ENCODE assay signal across 15 cellular contexts in genomic region chr6:30543824-30544223, GRCh38. TPM values are rescaled to one million over a fixed set of nuclear protein-coding genes. Genes with fewer than 3 reads are reported as not detected.
DNase-seq lines count a peak whose midpoint lies in the region; ATAC-seq and TF ChIP-seq lines count a peak whose summit lies in the region.
"Had no signal": no experiment of that assay in that cellular context is flagged by ENCODE, and none has a peak within 500 bp of the region (broad histone marks: within the 10 kb centered on the region; RNA-seq: fewer than 3 reads in every experiment).

No MANE protein-coding gene starts in this region.

- DNase-seq in natural killer cell (no peak), endodermal cell (peak; percentile 5), substantia nigra (lab: John Stamatoyannopoulos, UW) (no peak), glomerular visceral epithelial cell (ENCODE audit: extremely low spot score) (no peak)
- no peak for DNase-seq in natural killer cell treated with Interleukin-12 subunit alpha and Interleukin-12 subunit beta and Interleukin-15 and Interleukin-18, amount 100 ng/mL, for 72 hours (ENCODE audit: low spot score)
- DNase-seq in activated CD4-positive, alpha-beta memory T cell treated with anti-CD3 and anti-CD28 coated beads for 36 hours: peak; percentile 35
- DNase-seq: Calu3, EL, NCI-H1048, NCI-H2107, NCI-H510A treated with DMSO at 0.1 percent for 48 hours, testis had no signal

- CTCF ChIA-PET in activated CD4-positive, alpha-beta memory T cell treated with anti-CD3 and anti-CD28 coated beads for 36 hours (lab: Charles Lee): interaction anchor here (1.1 to 15.9 kb wide), 18 partner anchors 8 to 187 kb away, joined by 3 to 446 read pairs (median 12); partner anchors contain the start of genes ABCF1, GNL1 and PRR3

- no peak overlapping the region for H3K4me3 Mint-ChIP-seq in natural killer cell
- no peak overlapping the region for H3K4me3 Mint-ChIP-seq in natural killer cell treated with Interleukin-12 subunit alpha and Interleukin-12 subunit beta and Interleukin-15 and Interleukin-18, amount 100 ng/mL, for 72 hours
- H3K4me3 Mint-ChIP-seq in activated CD4-positive, alpha-beta memory T cell treated with anti-CD3 and anti-CD28 coated beads for 36 hours: no peak overlapping the region
- no peak overlapping the region for H3K4me3 Mint-ChIP-seq in endodermal cell

- peaks cover 22% of the 10 kb centered on the region for H3K36me3 ChIP-seq in endodermal cell (ENCODE audit: control insufficient read depth, insufficient read depth, low read length)

- no peaks in the 10 kb centered on the region for H3K9me3 ChIP-seq in endodermal cell (ENCODE audit: control insufficient read depth, low read length)
- H3K9me3 ChIP-seq: testis had no signal

- peaks cover 32 to 34% of the 10 kb centered on the region in 2 donors for H3K4me1 Mint-ChIP-seq in natural killer cell
- peaks cover 28 to 34% of the 10 kb centered on the region in 2 donors for H3K4me1 Mint-ChIP-seq in natural killer cell treated with Interleukin-12 subunit alpha and Interleukin-12 subunit beta and Interleukin-15 and Interleukin-18, amount 100 ng/mL, for 72 hours (ENCODE audit: low read depth in 2 of 2)
- peaks cover 30% of the 10 kb centered on the region for H3K4me1 Mint-ChIP-seq in activated CD4-positive, alpha-beta memory T cell treated with anti-CD3 and anti-CD28 coated beads for 36 hours (ENCODE audit: low read depth)
- H3K4me1 Mint-ChIP-seq in endodermal cell: peaks cover 3% of the 10 kb centered on the region

- no peaks in the 10 kb centered on the region for H3K27me3 ChIP-seq in endodermal cell (ENCODE audit: control insufficient read depth, insufficient read depth, low read length, poor library complexity, severe bottlenecking)
- H3K27me3 ChIP-seq: testis had no signal

- peak; percentile 30 to 41 (median 33) for ATAC-seq in natural killer cell
- ATAC-seq in natural killer cell treated with Interleukin-12 subunit alpha and Interleukin-12 subunit beta and Interleukin-15 and Interleukin-18, amount 100 ng/mL, for 72 hours: no peak
- ATAC-seq in GM18868 (IDR thresholded peaks at IDR 0.05; ENCODE audit: unreplicated experiment): no peak

- H3K27me3 Mint-ChIP-seq in natural killer cell (ENCODE audit: low read depth in 2 of 2) (no peaks in the 10 kb centered on the region), endodermal cell (ENCODE audit: insufficient read depth) (peaks cover 6% of the 10 kb centered on the region)
- H3K27me3 Mint-ChIP-seq in natural killer cell treated with Interleukin-12 subunit alpha and Interleukin-12 subunit beta and Interleukin-15 and Interleukin-18, amount 100 ng/mL, for 72 hours: no peaks in the 10 kb centered on the region
- no peaks in the 10 kb centered on the region for H3K27me3 Mint-ChIP-seq in activated CD4-positive, alpha-beta memory T cell treated with anti-CD3 and anti-CD28 coated beads for 36 hours

- H3K27ac ChIP-seq in endodermal cell (ENCODE audit: low read depth, low read length) (no peak overlapping the region), substantia nigra (ENCODE audit: low read depth, low read length, poor library complexity, severe bottlenecking) (no peak overlapping the region)
- H3K27ac ChIP-seq: KMS-11, SK-N-MC, testis had no signal

- H3K36me3 Mint-ChIP-seq in natural killer cell (peaks cover 8% of the 10 kb centered on the region), endodermal cell (ENCODE audit: low read depth) (peaks cover 15% of the 10 kb centered on the region)
- H3K36me3 Mint-ChIP-seq in natural killer cell treated with Interleukin-12 subunit alpha and Interleukin-12 subunit beta and Interleukin-15 and Interleukin-18, amount 100 ng/mL, for 72 hours: peaks cover 8% of the 10 kb centered on the region
- peaks cover 3% of the 10 kb centered on the region for H3K36me3 Mint-ChIP-seq in activated CD4-positive, alpha-beta memory T cell treated with anti-CD3 and anti-CD28 coated beads for 36 hours

- peak overlapping the region; percentile 65 to 69 for H3K27ac Mint-ChIP-seq in natural killer cell
- no peak overlapping the region for H3K27ac Mint-ChIP-seq in natural killer cell treated with Interleukin-12 subunit alpha and Interleukin-12 subunit beta and Interleukin-15 and Interleukin-18, amount 100 ng/mL, for 72 hours
- peak overlapping the region; percentile 38 for H3K27ac Mint-ChIP-seq in activated CD4-positive, alpha-beta memory T cell treated with anti-CD3 and anti-CD28 coated beads for 36 hours
- no peak overlapping the region for H3K27ac Mint-ChIP-seq in endodermal cell

- POLR2A ChIA-PET in activated CD4-positive, alpha-beta memory T cell treated with anti-CD3 and anti-CD28 coated beads for 36 hours (lab: Charles Lee): interaction anchor here (1.3 kb wide), 2 partner anchors 14 to 50 kb away, joined by 4 read pairs; no protein-coding TSS in a partner anchor

- intact Hi-C loops in natural killer cell (cut with micrococcal nuclease): loop anchor here (1.0 to 5.0 kb wide), 2 partner anchors 61 to 73 kb away; partner anchors contain the start of genes MRPS18B and PPP1R10
- intact Hi-C loops in activated CD4-positive, alpha-beta memory T cell treated with anti-CD3 and anti-CD28 coated beads for 36 hours (cut with micrococcal nuclease): loop anchor here (1.0 to 10.0 kb wide), 5 partner anchors 12 to 541 kb away; partner anchors contain the start of genes GNL1, MRPS18B and PPP1R10

- no peak overlapping the region for H3K4me3 ChIP-seq in endodermal cell (ENCODE audit: low read length)
- H3K4me3 ChIP-seq: SK-N-MC, testis had no signal

- WGBS in endodermal cell (ENCODE audit: insufficient coverage in 1 of 2, insufficient read length in 1 of 2), 2 experiments: 89 to 100% methylated on average over 2 to 3 of the region's 3 CpGs

- no peak overlapping the region for H3K9ac ChIP-seq in endodermal cell (ENCODE audit: extremely low read depth, low read length, poor library complexity, severe bottlenecking)
- H3K9ac ChIP-seq: KMS-11 had no signal

- TF ChIP-seq CTCF in natural killer cell (IDR thresholded peaks at IDR 0.05): no peak
- TF ChIP-seq CTCF in endodermal cell (conservative IDR thresholded peaks at IDR 0.05): no peak

- H3K9me3 Mint-ChIP-seq in natural killer cell (no peaks in the 10 kb centered on the region), endodermal cell (no peaks in the 10 kb centered on the region)
- H3K9me3 Mint-ChIP-seq in natural killer cell treated with Interleukin-12 subunit alpha and Interleukin-12 subunit beta and Interleukin-15 and Interleukin-18, amount 100 ng/mL, for 72 hours: no peaks in the 10 kb centered on the region
- H3K9me3 Mint-ChIP-seq in activated CD4-positive, alpha-beta memory T cell treated with anti-CD3 and anti-CD28 coated beads for 36 hours: no peaks in the 10 kb centered on the region

- H3K4me1 ChIP-seq in endodermal cell (ENCODE audit: control insufficient read depth, insufficient read depth, low read length): no peaks in the 10 kb centered on the region

RNA-seq across cellular contexts. Expression of gene GNL1, which starts 12.5 kb away (rescaled TPM):
- total RNA-seq in natural killer cell (100 to 1,000 TPM; 137 to 208 (median 187) TPM), endodermal cell (10 to 100 TPM; 82.1 to 93.5 TPM)
- total RNA-seq in natural killer cell treated with Interleukin-12 subunit alpha and Interleukin-12 subunit beta and Interleukin-15 and Interleukin-18, amount 100 ng/mL, for 72 hours: 10 to 100 TPM; 59.8 to 70.5 TPM
- total RNA-seq in activated CD4-positive, alpha-beta memory T cell treated with anti-CD3 and anti-CD28 coated beads for 36 hours: 10 to 100 TPM; 94.0 to 95.8 TPM
- 44.7 TPM for polyA plus RNA-seq in endodermal cell (2013, experiment 1 of 2)
- polyA plus RNA-seq in endodermal cell (2013, experiment 2 of 2): 37.3 TPM

RNA-seq across cellular contexts. Expression of gene PRR3, which starts 13.3 kb away (rescaled TPM):
- total RNA-seq in natural killer cell (10 to 100 TPM in 2 of 3 donors, 1 to 10 TPM in 1; 9.5 to 14.8 (median 13.9) TPM), endodermal cell (10 to 100 TPM; 10.9 to 12.0 TPM)
- total RNA-seq in natural killer cell treated with Interleukin-12 subunit alpha and Interleukin-12 subunit beta and Interleukin-15 and Interleukin-18, amount 100 ng/mL, for 72 hours: 10 to 100 TPM; 13.0 to 23.8 TPM
- 10 to 100 TPM; 22.4 to 22.6 TPM for total RNA-seq in activated CD4-positive, alpha-beta memory T cell treated with anti-CD3 and anti-CD28 coated beads for 36 hours
- 42.4 TPM for polyA plus RNA-seq in endodermal cell (2013, experiment 1 of 2)
- polyA plus RNA-seq in endodermal cell (2013, experiment 2 of 2): 36.6 TPM

RNA-seq across cellular contexts. Expression of gene ABCF1, which starts 27.4 kb away (rescaled TPM):
- 100 to 1,000 TPM in 2 of 3 donors, 10 to 100 TPM in 1; 91.4 to 138 (median 138) TPM for total RNA-seq in natural killer cell
- 100 to 1,000 TPM in 1 of 2 donors, 10 to 100 TPM in 1; 94.8 to 122 TPM for total RNA-seq in natural killer cell treated with Interleukin-12 subunit alpha and Interleukin-12 subunit beta and Interleukin-15 and Interleukin-18, amount 100 ng/mL, for 72 hours
- total RNA-seq in activated CD4-positive, alpha-beta memory T cell treated with anti-CD3 and anti-CD28 coated beads for 36 hours: 10 to 100 TPM; 87.0 to 87.1 TPM
- total RNA-seq in endodermal cell: 10 to 100 TPM; 84.9 to 89.3 TPM
- 65.6 TPM for polyA plus RNA-seq in endodermal cell (2013, experiment 1 of 2)
- 62.9 TPM for polyA plus RNA-seq in endodermal cell (2013, experiment 2 of 2)

RNA-seq across cellular contexts. Expression of gene HLA-E, which starts 54.5 kb away (rescaled TPM):
- total RNA-seq in natural killer cell (1,000 to 10,000 TPM; 1,807 to 2,048 (median 1,904) TPM), endodermal cell (10 to 100 TPM; 31.7 to 38.4 TPM)
- 100 to 1,000 TPM; 355 to 567 TPM for total RNA-seq in natural killer cell treated with Interleukin-12 subunit alpha and Interleukin-12 subunit beta and Interleukin-15 and Interleukin-18, amount 100 ng/mL, for 72 hours
- total RNA-seq in activated CD4-positive, alpha-beta memory T cell treated with anti-CD3 and anti-CD28 coated beads for 36 hours: 100 to 1,000 TPM; 481 to 485 TPM
- polyA plus RNA-seq in endodermal cell (2013, experiment 1 of 2): 22.1 TPM
- 24.1 TPM for polyA plus RNA-seq in endodermal cell (2013, experiment 2 of 2)

Comparison
In these comparisons a context has a peak if more than half of its experiments do, and no peak if none do; other contexts are left out.
1. ATAC-seq: peak in natural killer cell (3 of 3); none in natural killer cell treated with Interleukin-12 subunit alpha and Interleukin-12 subunit beta and Interleukin-15 and Interleukin-18, amount 100 ng/mL, for 72 hours (0 of 2) and GM18868 (single experiment).
2. H3K27ac Mint-ChIP-seq: peak in natural killer cell (2 of 2) and activated CD4-positive, alpha-beta memory T cell treated with anti-CD3 and anti-CD28 coated beads for 36 hours (single experiment); none in natural killer cell treated with Interleukin-12 subunit alpha and Interleukin-12 subunit beta and Interleukin-15 and Interleukin-18, amount 100 ng/mL, for 72 hours (0 of 2) and endodermal cell (single experiment).
3. DNase-seq: peak in activated CD4-positive, alpha-beta memory T cell treated with anti-CD3 and anti-CD28 coated beads for 36 hours (single experiment) and endodermal cell (single experiment); none in natural killer cell (single experiment), natural killer cell treated with Interleukin-12 subunit alpha and Interleukin-12 subunit beta and Interleukin-15 and Interleukin-18, amount 100 ng/mL, for 72 hours (single experiment), substantia nigra (0 of 49) and glomerular visceral epithelial cell (single experiment).